In genomic region chr6:6479706-6480250, GRCh38 we compare ENCODE assay signal across 1 cellular context.
TF ChIP-seq lines count a peak whose summit lies in the region.

No MANE protein-coding gene starts in this region.

TF ChIP-seq in H1, 55 proteins besides CTCF, POLR2A, EP300 and RAD21 (continued from another document):
- TF ChIP-seq CHD7 (IDR thresholded peaks at IDR 0.05; ENCODE audit: insufficient replicate concordance, low read length): no peak
- TF ChIP-seq CBX8 (IDR thresholded peaks at IDR 0.05; ENCODE audit: borderline replicate concordance, low read depth, low read length): no peak
